Comparison of ENCODE assay signal across 23 cellular contexts in genomic region chr1:147758379-147759100, GRCh38. TPM values are rescaled to one million over a fixed set of nuclear protein-coding genes. Genes with fewer than 3 reads are reported as not detected.
DNase-seq lines count a peak whose midpoint lies in the region; ATAC-seq, FAIRE-seq and TF ChIP-seq lines count a peak whose summit lies in the region.
"Had no signal": no experiment of that assay in that cellular context is flagged by ENCODE, and none has a peak within 500 bp of the region (broad histone marks: within the 10 kb centered on the region; RNA-seq: fewer than 3 reads in every experiment).

No MANE protein-coding gene starts in this region.

- H4K20me1 ChIP-seq in PC-3 (ENCODE audit: low read length) (no peaks in the 10 kb centered on the region), smooth muscle cell (ENCODE audit: low read depth) (no peaks in the 10 kb centered on the region)

- H3K9me3 ChIP-seq in breast epithelium (no peaks in the 10 kb centered on the region), PC-3 (ENCODE audit: low read length) (no peaks in the 10 kb centered on the region), testis (no peaks in the 10 kb centered on the region), smooth muscle cell (replicated peaks; ENCODE audit: low read depth) (no peaks in the 10 kb centered on the region)

- no peak overlapping the region for H3K4me3 Mint-ChIP-seq in MCF 10A (ENCODE audit: unreplicated experiment)
- H3K4me3 Mint-ChIP-seq: CD14-positive monocyte, IgD-negative memory B cell, T-cell had no signal

- H3F3A ChIP-seq in PC-3 (ENCODE audit: low read length, unreplicated experiment) (no peaks in the 10 kb centered on the region), smooth muscle cell (ENCODE audit: low read depth) (no peaks in the 10 kb centered on the region)

- H3K36me3 Mint-ChIP-seq in MCF 10A (ENCODE audit: insufficient read depth, unreplicated experiment), result no peaks in the 10 kb centered on the region
- H3K36me3 Mint-ChIP-seq: CD14-positive monocyte, T-cell had no signal

- H3K27ac ChIP-seq in breast epithelium (peak overlapping the region; percentile 84 to 91), PC-3 (ENCODE audit: low read length) (peak overlapping the region; percentile 74), testis (no peak overlapping the region), smooth muscle cell (ENCODE audit: low read depth) (no peak overlapping the region)
- H3K27ac ChIP-seq: SK-N-MC had no signal

- peak overlapping the region; percentile 71; the same call in 1 of the 2 replicates for H3K4me2 ChIP-seq in PC-3 (ENCODE audit: low read length)
- H3K4me2 ChIP-seq in smooth muscle cell, result no peak overlapping the region

- intact Hi-C loops in breast epithelium (cut with DNase I; ENCODE audit: low total_unique reads) (no loop called here), MCF 10A (cut with micrococcal nuclease) (no loop called here), PC-3 (cut with micrococcal nuclease) (no loop called here), testis (cut with DNase I; ENCODE audit: low total_unique reads) (no loop called here)

- H3K27me3 ChIP-seq in breast epithelium (no peaks in the 10 kb centered on the region), PC-3 (ENCODE audit: low read length) (no peaks in the 10 kb centered on the region), bronchial epithelial cell (ENCODE audit: control insufficient read depth, insufficient read depth, low read length) (no peaks in the 10 kb centered on the region), testis (no peaks in the 10 kb centered on the region), smooth muscle cell (ENCODE audit: low read depth) (no peaks in the 10 kb centered on the region)

- TF ChIP-seq CTCF in breast epithelium (IDR thresholded peaks at IDR 0.05) (no peak), MCF 10A (IDR thresholded peaks at IDR 0.05; ENCODE audit: unreplicated experiment) (no peak), PC-3 (conservative IDR thresholded peaks at IDR 0.05; ENCODE audit: low read depth, low read length) (no peak), bronchial epithelial cell (IDR thresholded peaks at IDR 0.05; ENCODE audit: insufficient read depth, low read length, severe bottlenecking) (no peak), testis (IDR thresholded peaks at IDR 0.05) (no peak), smooth muscle cell (IDR thresholded peaks at IDR 0.05; ENCODE audit: borderline replicate concordance, insufficient read depth, poor library complexity, severe bottlenecking) (no peak)

- CTCF ChIA-PET in MCF 10A (lab: Yijun Ruan, JAX) (interaction anchor here (0.6 kb wide), 1 partner anchor 70 kb away, joined by 3 read pairs; no protein-coding TSS in a partner anchor), PC-3 (lab: Charles Lee) (no interaction called here)

- FAIRE-seq in bronchial epithelial cell (lab: Jason Lieb, UNC), result peak; percentile 52
- FAIRE-seq: G401.6, GM12892 had no signal

- no peaks in the 10 kb centered on the region for H3K27me3 Mint-ChIP-seq in MCF 10A (ENCODE audit: insufficient read depth, unreplicated experiment)
- H3K27me3 Mint-ChIP-seq: IgD-negative memory B cell, T-cell had no signal

- H2AFZ ChIP-seq in PC-3 (ENCODE audit: low read length) (no peak overlapping the region), smooth muscle cell (ENCODE audit: low read depth) (no peak overlapping the region)

- H3K9me2 ChIP-seq in PC-3 (replicated peaks; ENCODE audit: low read length), result no peaks in the 10 kb centered on the region

- H3K9me3 Mint-ChIP-seq in MCF 10A (ENCODE audit: unreplicated experiment), result no peaks in the 10 kb centered on the region
- H3K9me3 Mint-ChIP-seq: IgD-negative memory B cell, T-cell had no signal

- H3K27ac Mint-ChIP-seq in MCF 10A (ENCODE audit: low read depth, unreplicated experiment), result no peak overlapping the region
- H3K27ac Mint-ChIP-seq: CD14-positive monocyte, IgD-negative memory B cell, T-cell had no signal

- TF ChIP-seq POLR2A in breast epithelium (IDR thresholded peaks at IDR 0.05) (no peak), testis (IDR thresholded peaks at IDR 0.05) (no peak)

- no TSS peak for BruUV-seq in MCF 10A (replicated peaks; lab: Mats Ljungman, UMichigan)
- no TSS peak for BruUV-seq in PC-3 (replicated peaks; lab: Mats Ljungman, UMichigan)

- H3K4me1 ChIP-seq in breast epithelium, result no peaks in the 10 kb centered on the region
- peaks cover 59% of the 10 kb centered on the region for H3K4me1 ChIP-seq in PC-3 (ENCODE audit: insufficient read depth, low read length)
- H3K4me1 ChIP-seq in testis, result no peaks in the 10 kb centered on the region
- H3K4me1 ChIP-seq in smooth muscle cell (ENCODE audit: low read depth), result no peaks in the 10 kb centered on the region

- no peaks in the 10 kb centered on the region for H3K36me3 ChIP-seq in breast epithelium
- no peaks in the 10 kb centered on the region for H3K36me3 ChIP-seq in PC-3 (ENCODE audit: low read depth, low read length)
- no peaks in the 10 kb centered on the region for H3K36me3 ChIP-seq in bronchial epithelial cell (ENCODE audit: control insufficient read depth, insufficient read depth, low read length)
- H3K36me3 ChIP-seq in testis (ENCODE audit: low read depth, missing control alignments), result no peaks in the 10 kb centered on the region
- no peaks in the 10 kb centered on the region for H3K36me3 ChIP-seq in smooth muscle cell (ENCODE audit: low read depth)

- POLR2A ChIA-PET in MCF 10A (lab: Yijun Ruan, JAX), result interaction anchor here (2.4 kb wide), 1 partner anchor 88 kb away, joined by 13 read pairs; the partner anchor contains the start of gene ACP6
- POLR2A ChIA-PET in PC-3 (lab: Charles Lee; ENCODE audit: unreplicated experiment), result no interaction called here

- peaks cover 48% of the 10 kb centered on the region for H3K4me1 Mint-ChIP-seq in MCF 10A (ENCODE audit: insufficient read depth, unreplicated experiment)
- H3K4me1 Mint-ChIP-seq: CD14-positive monocyte had no signal

- 62 to 74% methylated on average over 16 to 24 of the region's 24 CpGs for WGBS in testis, 2 donors
- 96% methylated on average over 24 of the region's 24 CpGs for WGBS in smooth muscle cell (ENCODE audit: low lambda C conversion rate)

- H3K4me3 ChIP-seq in breast epithelium (peak overlapping the region in 1 of 3 donors; percentile 23), PC-3 (ENCODE audit: low read length) (no peak overlapping the region), bronchial epithelial cell (ENCODE audit: low read depth, low read length) (no peak overlapping the region), testis (peak overlapping the region; percentile 33 to 46), smooth muscle cell (no peak overlapping the region)
- H3K4me3 ChIP-seq: SK-N-MC had no signal

- ATAC-seq in PC-3 (no peak), HG03469 (IDR thresholded peaks at IDR 0.05; ENCODE audit: unreplicated experiment) (no peak)
- ATAC-seq: HCT116, T-cell had no signal

- no peak overlapping the region for H3K9ac ChIP-seq in PC-3 (ENCODE audit: low read length)
- no peak overlapping the region for H3K9ac ChIP-seq in smooth muscle cell (ENCODE audit: low read depth)

- H3K79me2 ChIP-seq in PC-3 (ENCODE audit: low read length) (no peaks in the 10 kb centered on the region), smooth muscle cell (ENCODE audit: low read depth) (no peaks in the 10 kb centered on the region)

- DNase-seq in breast epithelium (ENCODE audit: low spot score in 2 of 2) (peak in 1 of 2 donors; percentile 43), MCF 10A (ENCODE audit: unreplicated experiment) (no peak), PC-3 (no peak), bronchial epithelial cell (ENCODE audit: low read depth) (no peak), testis (peak; percentile 55), smooth muscle cell (lab: John Stamatoyannopoulos, UW; ENCODE audit: unreplicated experiment) (no peak)
- DNase-seq: GOT3, Karpas-422, NCI-H1417, NCI-H2029, NCI-H524 treated with DMSO at 0.1 percent for 48 hours, T-cell had no signal

RNA-seq across cellular contexts. Expression of gene GJA5, which starts 1.9 kb away (rescaled TPM):
- 10 to 100 TPM in 1 of 3 donors, 1 to 10 TPM in 2; 3.7 to 34.1 (median 4.2) TPM for total RNA-seq in breast epithelium
- 0.28 TPM in 1 of 2 replicates, not detected in the other for total RNA-seq in MCF 10A (2022)
- total RNA-seq in PC-3 (2014; rRNA removed), result 1.1 and 2.0 TPM in 2 replicates
- total RNA-seq in bronchial epithelial cell, result 0.13 TPM in 1 of 2 replicates, not detected in the other
- total RNA-seq in testis, result 1 to 10 TPM; 1.2 to 2.2 TPM
- 5.6 TPM for polyA plus RNA-seq in testis (ENCODE audit: insufficient read depth, low read depth, low replicate concordance)
- 1.7 and 2.8 TPM in 2 replicates for total RNA-seq in smooth muscle cell
- polyA plus RNA-seq in smooth muscle cell, result 0.18 and 2.0 TPM in 2 replicates
- total RNA-seq: A172, Daoy, OCI-LY7, T-cell had no signal
- polyA plus RNA-seq: AG04450, CD14-positive monocyte, IgD-negative memory B cell had no signal

Comparison
In these comparisons a context has a peak if more than half of its experiments do, and no peak if none do; other contexts are left out.
1. H3K27ac ChIP-seq: peak in breast epithelium (2 of 2) and PC-3 (single experiment); none in testis (0 of 2) and smooth muscle cell (single experiment).
2. H3K4me3 ChIP-seq: peak in testis (2 of 2); none in PC-3 (single experiment), bronchial epithelial cell (single experiment) and smooth muscle cell (single experiment).